20 cellular contexts compared by ENCODE assay signal in the genomic region with DNA sequence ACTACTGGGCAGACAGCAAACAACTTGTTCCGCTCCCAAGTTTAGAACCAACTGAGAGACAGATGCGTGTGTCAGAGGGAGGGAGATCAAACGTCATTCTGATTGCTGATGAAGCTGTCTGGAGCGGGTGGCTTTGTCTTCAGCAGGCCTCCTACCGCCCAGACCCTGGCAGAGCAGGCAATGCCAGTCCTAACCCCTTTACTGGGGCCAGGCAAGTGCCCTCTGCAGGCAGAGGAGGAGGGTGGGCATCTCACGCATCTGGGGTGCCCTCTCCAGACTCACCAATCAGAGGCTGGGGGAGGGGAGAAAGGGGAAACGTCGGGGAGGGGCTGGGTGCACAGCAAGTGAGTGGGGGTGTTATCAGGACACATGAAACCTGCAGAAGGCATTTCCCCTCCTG.
DNase-seq lines count a peak whose midpoint lies in the region; ATAC-seq and TF ChIP-seq lines count a peak whose summit lies in the region.
"Had no signal": no experiment of that assay in that cellular context is flagged by ENCODE, and none has a peak within 500 bp of the region (broad histone marks: within the 10 kb centered on the region; RNA-seq: fewer than 3 reads in every experiment).

No MANE protein-coding gene starts in this region.

- WGBS in neuronal stem cell (ENCODE audit: extremely low coverage in 2 of 2, insufficient read length in 2 of 2, insufficient replicate concordance in 1 of 2), 2 donors, result no CpG with 5 or more reads among the region's 8 CpGs

- H2AFZ ChIP-seq in HCT116 (ENCODE audit: low read depth, low read length, poor library complexity, severe bottlenecking) (no peak overlapping the region), neuronal stem cell (ENCODE audit: low read length) (no peak overlapping the region)

- H3K4me3 ChIP-seq in HCT116 (replicated peaks in 1 of 2; ENCODE audit: low read depth in 1 of 2, low read length in 2 of 2) (no peak overlapping the region), RWPE2 (ENCODE audit: severe bottlenecking) (no peak overlapping the region), neuronal stem cell (ENCODE audit: low read length in 2 of 2) (no peak overlapping the region)
- H3K4me3 ChIP-seq: SK-N-MC, smooth muscle cell, tibial artery had no signal

- H3K27ac ChIP-seq in HCT116 (ENCODE audit: low read depth, low read length), result no peak overlapping the region
- no peak overlapping the region for H3K27ac ChIP-seq in RWPE2 (ENCODE audit: poor library complexity, severe bottlenecking)
- H3K27ac ChIP-seq in neuronal stem cell (replicated peaks; ENCODE audit: low read length), result no peak overlapping the region
- H3K27ac ChIP-seq: C4-2B, SK-N-MC, tibial artery, VCaP had no signal

- H3K23ac ChIP-seq in neuronal stem cell (ENCODE audit: low read depth, low read length, poor library complexity), result no peak overlapping the region

- ATAC-seq in HCT116 (peak; percentile 58), RWPE2 (ENCODE audit: low read depth) (peak; percentile 57), Right ventricle myocardium superior (ENCODE audit: poor library complexity) (peak; percentile 80), HG03432 (IDR thresholded peaks at IDR 0.05; ENCODE audit: unreplicated experiment) (no peak), GM19452 (IDR thresholded peaks at IDR 0.05; ENCODE audit: unreplicated experiment) (no peak)
- ATAC-seq: activated CD8-positive, alpha-beta T cell treated with anti-CD3 and anti-CD28 coated beads, Interleukin-2, amount 10 ng/mL, durations not matched to agents 7 days and 5 days; activated T-helper 17 cell treated with anti-CD3 and anti-CD28 coated beads, Interleukin-2, amount 50 U/mL, for 72 hours; HepG2; stimulated activated effector memory CD8-positive, alpha-beta T cell treated with anti-CD3 and anti-CD28 coated beads, Interleukin-12 subunit alpha, Interleukin-12 subunit beta, amount 100 ng/mL, for 72 hours had no signal

- no TSS peak for BruUV-seq in HCT116 (replicated peaks; lab: Mats Ljungman, UMichigan)

- H4K8ac ChIP-seq in neuronal stem cell (ENCODE audit: low read depth, low read length), result no peak overlapping the region

- POLR2A ChIA-PET in HCT116 (lab: Charles Lee), result no interaction called here

- H3K4me1 ChIP-seq in HCT116 (ENCODE audit: control insufficient read depth in 1 of 2, insufficient read depth in 2 of 2, low read length in 2 of 2), result peaks cover 0 to 5% of the 10 kb centered on the region in 2 experiments; a peak in 2 of 4 replicates
- no peaks in the 10 kb centered on the region for H3K4me1 ChIP-seq in RWPE2 (ENCODE audit: insufficient read depth, poor library complexity, severe bottlenecking)
- H3K4me1 ChIP-seq in neuronal stem cell (ENCODE audit: control insufficient read depth in 2 of 2, insufficient read depth in 1 of 2, low read depth in 1 of 2, low read length in 2 of 2), result no peaks in the 10 kb centered on the region

- no peak for TF ChIP-seq POLR2A in HCT116 (IDR thresholded peaks at IDR 0.05; ENCODE audit: borderline replicate concordance, extremely low read depth, insufficient read depth, insufficient read length)

- H3K14ac ChIP-seq in neuronal stem cell (ENCODE audit: low read length), result peak overlapping the region; percentile 43

- no peak overlapping the region for H2BK12ac ChIP-seq in neuronal stem cell (ENCODE audit: low read length)

- H3K4ac ChIP-seq in neuronal stem cell (ENCODE audit: low read length), result no peak overlapping the region

- H2BK15ac ChIP-seq in neuronal stem cell (ENCODE audit: low read length), result no peak overlapping the region

- H2BK120ac ChIP-seq in neuronal stem cell (ENCODE audit: low read depth, low read length), result no peak overlapping the region

- H3K9me2 ChIP-seq in HCT116 (ENCODE audit: insufficient read depth), result no peaks in the 10 kb centered on the region

- H3K4me2 ChIP-seq in HCT116 (ENCODE audit: low read length) (no peak overlapping the region), neuronal stem cell (ENCODE audit: insufficient read depth, low read length, poor library complexity, severe bottlenecking) (no peak overlapping the region)
- H3K4me2 ChIP-seq: smooth muscle cell had no signal

- H3K18ac ChIP-seq in neuronal stem cell (ENCODE audit: low read length), result peak overlapping the region; percentile 79

- H3K36me3 ChIP-seq in HCT116 (ENCODE audit: control insufficient read depth in 1 of 2, insufficient read depth in 2 of 2, low read length in 2 of 2) (no peaks in the 10 kb centered on the region), RWPE2 (ENCODE audit: low read depth) (no peaks in the 10 kb centered on the region), neuronal stem cell (replicated peaks in 1 of 2; ENCODE audit: control insufficient read depth in 2 of 2, insufficient read depth in 2 of 2, low read length in 2 of 2) (no peaks in the 10 kb centered on the region)
- H3K36me3 ChIP-seq: tibial artery had no signal

- no peaks in the 10 kb centered on the region for H3K79me2 ChIP-seq in HCT116 (ENCODE audit: insufficient read depth, low read length)

- no peak overlapping the region for H4K91ac ChIP-seq in neuronal stem cell (ENCODE audit: low read depth, low read length, poor library complexity)

- no peak overlapping the region for H2AK5ac ChIP-seq in neuronal stem cell (ENCODE audit: low read depth, low read length)

- intact Hi-C loops in HCT116 (cut with micrococcal nuclease) (no loop called here), Right ventricle myocardium superior (cut with DNase I) (no loop called here)

- no peak for DNase-seq in HCT116 (ENCODE audit: low read depth, low spot score)
- DNase-seq in RWPE2 (ENCODE audit: low spot score), result peak; percentile 30
- DNase-seq in Right ventricle myocardium superior, result no peak
- no peak for DNase-seq in neuronal stem cell (ENCODE audit: low spot score)
- no peak for DNase-seq in C1 segment of cervical spinal cord (lab: John Stamatoyannopoulos, UW)
- DNase-seq: activated CD8-positive, alpha-beta T cell treated with anti-CD3 and anti-CD28 coated beads, Interleukin-2, amount 10 ng/mL, durations not matched to agents 7 days and 5 days; amniotic stem cell; GOT3; NCI-H345; nucleus accumbens had no signal

- H2BK5ac ChIP-seq in neuronal stem cell (ENCODE audit: low read length), result no peak overlapping the region

- H4K20me1 ChIP-seq in HCT116 (ENCODE audit: insufficient read depth), result no peaks in the 10 kb centered on the region

- 0 out of 2 replicates have a peak, but pooled peaks cover 3% of the 10 kb centered on the region for H3K27me3 ChIP-seq in HCT116 (ENCODE audit: insufficient read depth, low read length)
- H3K27me3 ChIP-seq in RWPE2 (ENCODE audit: insufficient read depth, poor library complexity, severe bottlenecking), result no peaks in the 10 kb centered on the region
- H3K27me3 ChIP-seq in neuronal stem cell (ENCODE audit: control insufficient read depth in 3 of 3, insufficient read depth in 3 of 3, low read depth in 1 of 3, low read length in 3 of 3), result peaks cover 0 to 12% (median 0%) of the 10 kb centered on the region in 3 experiments

- no peak for TF ChIP-seq CTCF in HCT116 (IDR thresholded peaks at IDR 0.05 in 2 of 3, conservative IDR thresholded peaks at IDR 0.05 in 1 of 3; ENCODE audit: borderline replicate concordance in 1 of 3, insufficient read depth in 1 of 3, low read depth in 2 of 3, low read length in 2 of 3)
- TF ChIP-seq CTCF in RWPE2 (IDR thresholded peaks at IDR 0.05; ENCODE audit: poor library complexity, severe bottlenecking), result no peak

- RAD21 ChIA-PET in HCT116 (lab: Charles Lee; ENCODE audit: low non-redundant PET in 1 of 2, low total read pairs in 2 of 2, uncharacterized antibody in 2 of 2, unreplicated experiment in 2 of 2), result no interaction called here

- no peak for TF ChIP-seq RAD21 in HCT116 (IDR thresholded peaks at IDR 0.05; ENCODE audit: low read depth)

- CTCF ChIA-PET in HCT116 (lab: Charles Lee), result no interaction called here

- H3K9me3 ChIP-seq in HCT116 (ENCODE audit: control insufficient read depth in 1 of 2, insufficient read depth in 1 of 2, low read depth in 1 of 2, low read length in 2 of 2) (no peaks in the 10 kb centered on the region), RWPE2 (ENCODE audit: severe bottlenecking) (no peaks in the 10 kb centered on the region), neuronal stem cell (replicated peaks in 1 of 2; ENCODE audit: control insufficient read depth in 2 of 2, insufficient read depth in 1 of 2, low read depth in 1 of 2, low read length in 2 of 2) (no peaks in the 10 kb centered on the region)
- H3K9me3 ChIP-seq: tibial artery had no signal

- H3K9ac ChIP-seq in HCT116 (ENCODE audit: low read length), result no peak overlapping the region
- H3K9ac ChIP-seq in neuronal stem cell (ENCODE audit: low read depth, low read length, poor library complexity), result no peak overlapping the region

- no peaks in the 10 kb centered on the region for H3K79me1 ChIP-seq in neuronal stem cell (ENCODE audit: low read depth, low read length)

TF ChIP-seq in HCT116, 20 proteins besides CTCF, POLR2A, EP300 and RAD21 (continues in another document):
- TF ChIP-seq ZNF274 (IDR thresholded peaks at IDR 0.05; ENCODE audit: low read depth, low read length) (no peak), SRF (IDR thresholded peaks at IDR 0.05; ENCODE audit: low read depth) (no peak), SIN3A (IDR thresholded peaks at IDR 0.05; ENCODE audit: low read depth) (no peak), POLR2AphosphoS5 (IDR thresholded peaks at IDR 0.05; ENCODE audit: low read depth, low read length) (no peak), SP1 (IDR thresholded peaks at IDR 0.05; ENCODE audit: low read depth) (no peak), ZFX (IDR thresholded peaks at IDR 0.05) (no peak), CBX3 (IDR thresholded peaks at IDR 0.05; ENCODE audit: low read depth) (no peak), EGR1 (IDR thresholded peaks at IDR 0.05; ENCODE audit: low read depth) (no peak)
- TF ChIP-seq, protein P1, sequence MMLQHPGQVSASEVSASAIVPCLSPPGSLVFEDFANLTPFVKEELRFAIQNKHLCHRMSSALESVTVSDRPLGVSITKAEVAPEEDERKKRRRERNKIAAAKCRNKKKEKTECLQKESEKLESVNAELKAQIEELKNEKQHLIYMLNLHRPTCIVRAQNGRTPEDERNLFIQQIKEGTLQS (IDR thresholded peaks at IDR 0.05), result no peak
- TF ChIP-seq, protein P2, sequence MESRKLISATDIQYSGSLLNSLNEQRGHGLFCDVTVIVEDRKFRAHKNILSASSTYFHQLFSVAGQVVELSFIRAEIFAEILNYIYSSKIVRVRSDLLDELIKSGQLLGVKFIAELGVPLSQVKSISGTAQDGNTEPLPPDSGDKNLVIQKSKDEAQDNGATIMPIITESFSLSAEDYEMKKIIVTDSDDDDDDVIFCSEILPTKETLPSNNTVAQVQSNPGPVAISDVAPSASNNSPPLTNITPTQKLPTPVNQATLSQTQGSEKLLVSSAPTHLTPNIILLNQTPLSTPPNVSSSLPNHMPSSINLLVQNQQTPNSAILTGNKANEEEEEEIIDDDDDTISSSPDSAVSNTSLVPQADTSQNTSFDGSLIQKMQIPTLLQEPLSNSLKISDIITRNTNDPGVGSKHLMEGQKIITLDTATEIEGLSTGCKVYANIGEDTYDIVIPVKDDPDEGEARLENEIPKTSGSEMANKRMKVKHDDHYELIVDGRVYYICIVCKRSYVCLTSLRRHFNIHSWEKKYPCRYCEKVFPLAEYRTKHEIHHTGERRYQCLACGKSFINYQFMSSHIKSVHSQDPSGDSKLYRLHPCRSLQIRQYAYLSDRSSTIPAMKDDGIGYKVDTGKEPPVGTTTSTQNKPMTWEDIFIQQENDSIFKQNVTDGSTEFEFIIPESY (IDR thresholded peaks at IDR 0.05; ENCODE audit: extremely low read depth, insufficient replicate concordance, low read length), result no peak

Comparison
In these comparisons a context has a peak if more than half of its experiments do, and no peak if none do; other contexts are left out.
1. ATAC-seq: peak in HCT116 (single experiment), RWPE2 (single experiment) and Right ventricle myocardium superior (single experiment); none in HG03432 (single experiment) and GM19452 (single experiment).